Comparison of ENCODE assay signal across 1 cellular context in the genomic region with DNA sequence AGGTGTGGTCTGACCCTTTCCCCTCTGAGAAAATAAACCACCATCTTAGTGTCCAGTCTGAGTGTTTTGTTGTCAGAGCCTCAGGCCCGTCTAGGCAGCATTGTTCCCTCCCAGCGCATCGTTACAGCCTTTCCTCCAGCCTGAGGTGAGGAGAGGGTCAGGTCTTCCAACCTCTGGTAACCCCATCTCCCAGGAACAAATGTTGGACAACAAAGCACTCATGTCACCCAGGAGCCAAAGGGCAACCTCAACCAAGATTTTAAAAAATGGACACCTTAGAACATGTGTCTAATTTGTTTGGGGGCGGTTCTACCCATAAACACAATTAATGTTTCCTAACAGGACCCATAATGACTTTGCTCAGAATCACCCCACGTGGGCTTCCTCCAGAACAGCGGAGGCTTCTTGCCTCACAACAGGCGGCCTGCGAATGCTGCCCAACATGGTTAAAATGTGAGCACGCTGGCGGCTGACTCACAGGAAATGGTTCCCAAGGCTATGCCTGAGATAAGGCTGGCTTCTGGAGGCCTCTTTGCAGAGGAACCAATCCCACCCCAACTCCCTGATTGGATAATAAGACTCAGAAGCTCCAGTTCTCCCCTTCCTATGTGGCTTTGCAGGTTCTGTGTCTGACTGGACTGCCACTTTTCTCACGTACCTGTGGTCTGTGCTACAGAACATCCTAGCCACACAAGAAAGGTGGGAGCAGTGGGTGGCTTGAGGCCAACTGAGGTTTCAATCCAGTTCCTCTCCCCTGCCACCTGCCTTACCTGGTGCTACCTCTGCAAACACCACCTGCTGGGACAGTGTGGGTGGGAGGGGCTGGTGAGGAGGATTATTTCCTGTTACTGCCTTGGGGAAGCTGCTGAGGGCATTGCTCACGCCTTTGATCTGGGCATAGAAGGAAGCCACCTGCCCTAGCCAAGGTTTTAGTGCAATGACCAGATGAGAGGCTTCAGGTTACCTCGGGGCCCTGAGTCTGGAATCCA.
TF ChIP-seq lines count a peak whose summit lies in the region.

No MANE protein-coding gene starts in this region.

TF ChIP-seq in K562, 482 proteins besides CTCF, POLR2A, EP300 and RAD21 (continued from another document and continues in another):
- no peak for TF ChIP-seq HNRNPUL1 (IDR thresholded peaks at IDR 0.05; ENCODE audit: low read length)
- no peak for TF ChIP-seq GABPB2 (CRISPR knock-in tag; conservative IDR thresholded peaks at IDR 0.05)
- no peak for TF ChIP-seq CHD2 (IDR thresholded peaks at IDR 0.05; ENCODE audit: low read depth, low read length)
- TF ChIP-seq, protein P1, sequence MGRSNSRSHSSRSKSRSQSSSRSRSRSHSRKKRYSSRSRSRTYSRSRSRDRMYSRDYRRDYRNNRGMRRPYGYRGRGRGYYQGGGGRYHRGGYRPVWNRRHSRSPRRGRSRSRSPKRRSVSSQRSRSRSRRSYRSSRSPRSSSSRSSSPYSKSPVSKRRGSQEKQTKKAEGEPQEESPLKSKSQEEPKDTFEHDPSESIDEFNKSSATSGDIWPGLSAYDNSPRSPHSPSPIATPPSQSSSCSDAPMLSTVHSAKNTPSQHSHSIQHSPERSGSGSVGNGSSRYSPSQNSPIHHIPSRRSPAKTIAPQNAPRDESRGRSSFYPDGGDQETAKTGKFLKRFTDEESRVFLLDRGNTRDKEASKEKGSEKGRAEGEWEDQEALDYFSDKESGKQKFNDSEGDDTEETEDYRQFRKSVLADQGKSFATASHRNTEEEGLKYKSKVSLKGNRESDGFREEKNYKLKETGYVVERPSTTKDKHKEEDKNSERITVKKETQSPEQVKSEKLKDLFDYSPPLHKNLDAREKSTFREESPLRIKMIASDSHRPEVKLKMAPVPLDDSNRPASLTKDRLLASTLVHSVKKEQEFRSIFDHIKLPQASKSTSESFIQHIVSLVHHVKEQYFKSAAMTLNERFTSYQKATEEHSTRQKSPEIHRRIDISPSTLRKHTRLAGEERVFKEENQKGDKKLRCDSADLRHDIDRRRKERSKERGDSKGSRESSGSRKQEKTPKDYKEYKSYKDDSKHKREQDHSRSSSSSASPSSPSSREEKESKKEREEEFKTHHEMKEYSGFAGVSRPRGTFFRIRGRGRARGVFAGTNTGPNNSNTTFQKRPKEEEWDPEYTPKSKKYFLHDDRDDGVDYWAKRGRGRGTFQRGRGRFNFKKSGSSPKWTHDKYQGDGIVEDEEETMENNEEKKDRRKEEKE (IDR thresholded peaks at IDR 0.05; ENCODE audit: borderline replicate concordance in 1 of 2, control insufficient read depth in 1 of 2, low read depth in 2 of 2, low read length in 1 of 2) = no peak
- peak; percentile 52; the same call in 1 of the 2 replicates for TF ChIP-seq ELF2 (CRISPR knock-in tag; IDR thresholded peaks at IDR 0.05)
- TF ChIP-seq, protein P2, sequence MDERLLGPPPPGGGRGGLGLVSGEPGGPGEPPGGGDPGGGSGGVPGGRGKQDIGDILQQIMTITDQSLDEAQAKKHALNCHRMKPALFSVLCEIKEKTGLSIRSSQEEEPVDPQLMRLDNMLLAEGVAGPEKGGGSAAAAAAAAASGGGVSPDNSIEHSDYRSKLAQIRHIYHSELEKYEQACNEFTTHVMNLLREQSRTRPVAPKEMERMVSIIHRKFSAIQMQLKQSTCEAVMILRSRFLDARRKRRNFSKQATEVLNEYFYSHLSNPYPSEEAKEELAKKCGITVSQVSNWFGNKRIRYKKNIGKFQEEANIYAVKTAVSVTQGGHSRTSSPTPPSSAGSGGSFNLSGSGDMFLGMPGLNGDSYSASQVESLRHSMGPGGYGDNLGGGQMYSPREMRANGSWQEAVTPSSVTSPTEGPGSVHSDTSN (CRISPR knock-in tag; IDR thresholded peaks at IDR 0.05; ENCODE audit: low read depth) = no peak
- TF ChIP-seq, protein P2 (tag; conservative IDR thresholded peaks at IDR 0.05; ENCODE audit: low read depth) = 0 out of 2 replicates have a peak, but pooled peaks have one; percentile 5
- TF ChIP-seq TGIF2 (CRISPR knock-in tag; IDR thresholded peaks at IDR 0.05) = no peak
- peak; percentile 31 for TF ChIP-seq FOS (IDR thresholded peaks at IDR 0.05; ENCODE audit: extremely low read depth, insufficient read length)
- peak; percentile 57 for TF ChIP-seq BRD9 (IDR thresholded peaks at IDR 0.05; ENCODE audit: low read depth, partially characterized antibody)
- TF ChIP-seq, protein P3, sequence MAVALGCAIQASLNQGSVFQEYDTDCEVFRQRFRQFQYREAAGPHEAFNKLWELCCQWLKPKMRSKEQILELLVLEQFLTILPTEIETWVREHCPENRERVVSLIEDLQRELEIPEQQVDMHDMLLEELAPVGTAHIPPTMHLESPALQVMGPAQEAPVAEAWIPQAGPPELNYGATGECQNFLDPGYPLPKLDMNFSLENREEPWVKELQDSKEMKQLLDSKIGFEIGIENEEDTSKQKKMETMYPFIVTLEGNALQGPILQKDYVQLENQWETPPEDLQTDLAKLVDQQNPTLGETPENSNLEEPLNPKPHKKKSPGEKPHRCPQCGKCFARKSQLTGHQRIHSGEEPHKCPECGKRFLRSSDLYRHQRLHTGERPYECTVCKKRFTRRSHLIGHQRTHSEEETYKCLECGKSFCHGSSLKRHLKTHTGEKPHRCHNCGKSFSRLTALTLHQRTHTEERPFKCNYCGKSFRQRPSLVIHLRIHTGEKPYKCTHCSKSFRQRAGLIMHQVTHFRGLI (CRISPR knock-in tag; IDR thresholded peaks at IDR 0.05) = peak; percentile 58; the same call in 1 of the 2 replicates
- TF ChIP-seq COPS2 (conservative IDR thresholded peaks at IDR 0.05) = no peak
- 0 out of 2 replicates have a peak, but pooled peaks have one; percentile 29 for TF ChIP-seq ZKSCAN1 (IDR thresholded peaks at IDR 0.05; ENCODE audit: low read depth, low read length)
- TF ChIP-seq SREBF1 (IDR thresholded peaks at IDR 0.05; ENCODE audit: borderline replicate concordance, low read depth, low read length) = no peak
- 0 out of 2 replicates have a peak, but pooled peaks have one; percentile 49 for TF ChIP-seq ZNF212 (CRISPR knock-in tag; IDR thresholded peaks at IDR 0.05)
- TF ChIP-seq, protein P4, sequence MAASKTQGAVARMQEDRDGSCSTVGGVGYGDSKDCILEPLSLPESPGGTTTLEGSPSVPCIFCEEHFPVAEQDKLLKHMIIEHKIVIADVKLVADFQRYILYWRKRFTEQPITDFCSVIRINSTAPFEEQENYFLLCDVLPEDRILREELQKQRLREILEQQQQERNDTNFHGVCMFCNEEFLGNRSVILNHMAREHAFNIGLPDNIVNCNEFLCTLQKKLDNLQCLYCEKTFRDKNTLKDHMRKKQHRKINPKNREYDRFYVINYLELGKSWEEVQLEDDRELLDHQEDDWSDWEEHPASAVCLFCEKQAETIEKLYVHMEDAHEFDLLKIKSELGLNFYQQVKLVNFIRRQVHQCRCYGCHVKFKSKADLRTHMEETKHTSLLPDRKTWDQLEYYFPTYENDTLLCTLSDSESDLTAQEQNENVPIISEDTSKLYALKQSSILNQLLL (CRISPR knock-in tag; IDR thresholded peaks at IDR 0.05; ENCODE audit: borderline replicate concordance) = no peak
- peak; percentile 92 for TF ChIP-seq NFRKB (IDR thresholded peaks at IDR 0.05; ENCODE audit: low read depth)
- TF ChIP-seq, protein P5, sequence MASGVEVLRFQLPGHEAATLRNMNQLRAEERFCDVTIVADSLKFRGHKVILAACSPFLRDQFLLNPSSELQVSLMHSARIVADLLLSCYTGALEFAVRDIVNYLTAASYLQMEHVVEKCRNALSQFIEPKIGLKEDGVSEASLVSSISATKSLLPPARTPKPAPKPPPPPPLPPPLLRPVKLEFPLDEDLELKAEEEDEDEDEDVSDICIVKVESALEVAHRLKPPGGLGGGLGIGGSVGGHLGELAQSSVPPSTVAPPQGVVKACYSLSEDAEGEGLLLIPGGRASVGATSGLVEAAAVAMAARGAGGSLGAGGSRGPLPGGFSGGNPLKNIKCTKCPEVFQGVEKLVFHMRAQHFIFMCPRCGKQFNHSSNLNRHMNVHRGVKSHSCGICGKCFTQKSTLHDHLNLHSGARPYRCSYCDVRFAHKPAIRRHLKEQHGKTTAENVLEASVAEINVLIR (CRISPR knock-in tag; IDR thresholded peaks at IDR 0.05) = peak; percentile 42
- no peak for TF ChIP-seq NFIX (CRISPR knock-in tag; IDR thresholded peaks at IDR 0.05; ENCODE audit: low read depth)
- TF ChIP-seq PHB2 (IDR thresholded peaks at IDR 0.05; ENCODE audit: low read depth) = no peak
- TF ChIP-seq NCOA4 (IDR thresholded peaks at IDR 0.05; ENCODE audit: partially characterized antibody) = no peak
- TF ChIP-seq SMARCA5 (IDR thresholded peaks at IDR 0.05) = 0 out of 2 replicates have a peak, but pooled peaks have one; percentile 42
- no peak for TF ChIP-seq ZNF124 (CRISPR knock-in tag; IDR thresholded peaks at IDR 0.05)
- TF ChIP-seq MIER1 (IDR thresholded peaks at IDR 0.05; ENCODE audit: low read depth) = no peak
- peak; percentile 87 for TF ChIP-seq SMARCA4 (IDR thresholded peaks at IDR 0.05)
- TF ChIP-seq, protein P6, sequence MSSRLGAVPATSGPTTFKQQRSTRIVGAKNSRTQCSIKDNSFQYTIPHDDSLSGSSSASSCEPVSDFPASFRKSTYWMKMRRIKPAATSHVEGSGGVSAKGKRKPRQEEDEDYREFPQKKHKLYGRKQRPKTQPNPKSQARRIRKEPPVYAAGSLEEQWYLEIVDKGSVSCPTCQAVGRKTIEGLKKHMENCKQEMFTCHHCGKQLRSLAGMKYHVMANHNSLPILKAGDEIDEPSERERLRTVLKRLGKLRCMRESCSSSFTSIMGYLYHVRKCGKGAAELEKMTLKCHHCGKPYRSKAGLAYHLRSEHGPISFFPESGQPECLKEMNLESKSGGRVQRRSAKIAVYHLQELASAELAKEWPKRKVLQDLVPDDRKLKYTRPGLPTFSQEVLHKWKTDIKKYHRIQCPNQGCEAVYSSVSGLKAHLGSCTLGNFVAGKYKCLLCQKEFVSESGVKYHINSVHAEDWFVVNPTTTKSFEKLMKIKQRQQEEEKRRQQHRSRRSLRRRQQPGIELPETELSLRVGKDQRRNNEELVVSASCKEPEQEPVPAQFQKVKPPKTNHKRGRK (tag; IDR thresholded peaks at IDR 0.05) = no peak
- 0 out of 2 replicates have a peak, but pooled peaks have one; percentile 33 for TF ChIP-seq ZNF75A (CRISPR knock-in tag; IDR thresholded peaks at IDR 0.05)
- peak; percentile 44; the same call in 1 of the 2 replicates for TF ChIP-seq DDX20 (tag; IDR thresholded peaks at IDR 0.05; ENCODE audit: low read depth)
- no peak for TF ChIP-seq PHF21A (IDR thresholded peaks at IDR 0.05; ENCODE audit: borderline replicate concordance, low read depth)
- TF ChIP-seq, protein P7, sequence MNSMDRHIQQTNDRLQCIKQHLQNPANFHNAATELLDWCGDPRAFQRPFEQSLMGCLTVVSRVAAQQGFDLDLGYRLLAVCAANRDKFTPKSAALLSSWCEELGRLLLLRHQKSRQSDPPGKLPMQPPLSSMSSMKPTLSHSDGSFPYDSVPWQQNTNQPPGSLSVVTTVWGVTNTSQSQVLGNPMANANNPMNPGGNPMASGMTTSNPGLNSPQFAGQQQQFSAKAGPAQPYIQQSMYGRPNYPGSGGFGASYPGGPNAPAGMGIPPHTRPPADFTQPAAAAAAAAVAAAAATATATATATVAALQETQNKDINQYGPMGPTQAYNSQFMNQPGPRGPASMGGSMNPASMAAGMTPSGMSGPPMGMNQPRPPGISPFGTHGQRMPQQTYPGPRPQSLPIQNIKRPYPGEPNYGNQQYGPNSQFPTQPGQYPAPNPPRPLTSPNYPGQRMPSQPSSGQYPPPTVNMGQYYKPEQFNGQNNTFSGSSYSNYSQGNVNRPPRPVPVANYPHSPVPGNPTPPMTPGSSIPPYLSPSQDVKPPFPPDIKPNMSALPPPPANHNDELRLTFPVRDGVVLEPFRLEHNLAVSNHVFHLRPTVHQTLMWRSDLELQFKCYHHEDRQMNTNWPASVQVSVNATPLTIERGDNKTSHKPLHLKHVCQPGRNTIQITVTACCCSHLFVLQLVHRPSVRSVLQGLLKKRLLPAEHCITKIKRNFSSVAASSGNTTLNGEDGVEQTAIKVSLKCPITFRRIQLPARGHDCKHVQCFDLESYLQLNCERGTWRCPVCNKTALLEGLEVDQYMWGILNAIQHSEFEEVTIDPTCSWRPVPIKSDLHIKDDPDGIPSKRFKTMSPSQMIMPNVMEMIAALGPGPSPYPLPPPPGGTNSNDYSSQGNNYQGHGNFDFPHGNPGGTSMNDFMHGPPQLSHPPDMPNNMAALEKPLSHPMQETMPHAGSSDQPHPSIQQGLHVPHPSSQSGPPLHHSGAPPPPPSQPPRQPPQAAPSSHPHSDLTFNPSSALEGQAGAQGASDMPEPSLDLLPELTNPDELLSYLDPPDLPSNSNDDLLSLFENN (IDR thresholded peaks at IDR 0.05; ENCODE audit: low read depth in 2 of 2, low read length in 2 of 2) = no peak
- TF ChIP-seq, protein P8, sequence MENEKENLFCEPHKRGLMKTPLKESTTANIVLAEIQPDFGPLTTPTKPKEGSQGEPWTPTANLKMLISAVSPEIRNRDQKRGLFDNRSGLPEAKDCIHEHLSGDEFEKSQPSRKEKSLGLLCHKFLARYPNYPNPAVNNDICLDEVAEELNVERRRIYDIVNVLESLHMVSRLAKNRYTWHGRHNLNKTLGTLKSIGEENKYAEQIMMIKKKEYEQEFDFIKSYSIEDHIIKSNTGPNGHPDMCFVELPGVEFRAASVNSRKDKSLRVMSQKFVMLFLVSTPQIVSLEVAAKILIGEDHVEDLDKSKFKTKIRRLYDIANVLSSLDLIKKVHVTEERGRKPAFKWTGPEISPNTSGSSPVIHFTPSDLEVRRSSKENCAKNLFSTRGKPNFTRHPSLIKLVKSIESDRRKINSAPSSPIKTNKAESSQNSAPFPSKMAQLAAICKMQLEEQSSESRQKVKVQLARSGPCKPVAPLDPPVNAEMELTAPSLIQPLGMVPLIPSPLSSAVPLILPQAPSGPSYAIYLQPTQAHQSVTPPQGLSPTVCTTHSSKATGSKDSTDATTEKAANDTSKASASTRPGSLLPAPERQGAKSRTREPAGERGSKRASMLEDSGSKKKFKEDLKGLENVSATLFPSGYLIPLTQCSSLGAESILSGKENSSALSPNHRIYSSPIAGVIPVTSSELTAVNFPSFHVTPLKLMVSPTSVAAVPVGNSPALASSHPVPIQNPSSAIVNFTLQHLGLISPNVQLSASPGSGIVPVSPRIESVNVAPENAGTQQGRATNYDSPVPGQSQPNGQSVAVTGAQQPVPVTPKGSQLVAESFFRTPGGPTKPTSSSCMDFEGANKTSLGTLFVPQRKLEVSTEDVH (IDR thresholded peaks at IDR 0.05; ENCODE audit: low read depth, partially characterized antibody) = no peak
- no peak for TF ChIP-seq ZNF699 (CRISPR knock-in tag; IDR thresholded peaks at IDR 0.05; ENCODE audit: insufficient replicate concordance)
- peak; percentile 57 to 76; a peak in 3 of 4 replicates for TF ChIP-seq TEAD1 (CRISPR knock-in tag; IDR thresholded peaks at IDR 0.05)
- TF ChIP-seq ZNF551 (CRISPR knock-in tag; IDR thresholded peaks at IDR 0.05) = no peak
- no peak for TF ChIP-seq ZNF785 (CRISPR knock-in tag; IDR thresholded peaks at IDR 0.05)
- TF ChIP-seq OTX1 (CRISPR knock-in tag; IDR thresholded peaks at IDR 0.05) = 0 out of 2 replicates have a peak, but pooled peaks have one; percentile 45
- TF ChIP-seq ARID1B (IDR thresholded peaks at IDR 0.05) = peak; percentile 90
- TF ChIP-seq MAFF (IDR thresholded peaks at IDR 0.05; ENCODE audit: low read length) = no peak; the same call in 1 of the 2 replicates
- TF ChIP-seq MXI1 (IDR thresholded peaks at IDR 0.05; ENCODE audit: low read depth, low read length) = no peak
- TF ChIP-seq POU5F1 (IDR thresholded peaks at IDR 0.05; ENCODE audit: borderline replicate concordance, low read depth, low read length, partially characterized antibody) = no peak
- no peak for TF ChIP-seq MED1 (CRISPR knock-in tag; IDR thresholded peaks at IDR 0.05; ENCODE audit: borderline replicate concordance)
